In genomic region chr19:8385103-8385502, GRCh38 we compare ENCODE assay signal across 2 cellular contexts. TPM values are rescaled to one million over a fixed set of nuclear protein-coding genes. Genes with fewer than 3 reads are reported as not detected.
"Had no signal": no experiment of that assay in that cellular context is flagged by ENCODE, and none has a peak within 500 bp of the region (broad histone marks: within the 10 kb centered on the region; RNA-seq: fewer than 3 reads in every experiment).

No MANE protein-coding gene starts in this region.

RNA-seq across cellular contexts. Expression of gene ANGPTL4, which starts 21.1 kb away (rescaled TPM):
- total RNA-seq: naive thymus-derived CD8-positive, alpha-beta T cell; neural crest cell had no signal
